In the genomic region with DNA sequence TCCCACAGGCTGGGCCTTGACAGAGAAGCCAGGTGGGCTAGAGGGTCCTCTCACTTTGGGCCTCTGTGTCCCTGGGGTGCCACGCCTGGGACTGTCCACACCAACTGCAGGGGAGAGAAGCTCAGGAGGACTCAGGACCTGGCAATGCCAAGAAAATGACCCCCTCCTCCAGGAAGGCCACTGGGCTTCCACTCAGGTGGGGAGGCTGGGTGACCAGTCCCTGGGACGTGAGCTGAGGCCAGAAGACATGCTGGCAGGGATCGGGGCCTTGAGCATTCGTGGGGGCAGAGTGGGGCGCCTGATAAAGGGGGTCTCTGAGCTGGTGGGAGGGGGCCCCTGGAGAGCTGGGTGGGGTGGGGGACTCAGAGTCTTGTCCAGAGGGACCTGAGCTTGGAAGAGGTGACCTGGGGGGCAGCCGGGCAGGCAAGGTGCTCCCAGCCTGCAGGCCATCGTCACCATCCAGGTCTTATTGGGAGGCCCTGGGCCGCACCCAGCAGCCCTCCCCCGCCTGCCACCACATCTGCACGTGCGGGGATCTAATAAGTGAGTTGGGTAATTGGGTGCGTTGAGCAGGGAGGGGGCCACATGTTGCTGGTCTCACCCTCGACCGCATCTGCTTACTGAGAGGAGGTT, we compare ENCODE assay signal across 20 cellular contexts. TPM values are rescaled to one million over a fixed set of nuclear protein-coding genes. Genes with fewer than 3 reads are reported as not detected.
A peak's percentile ranks its signal among the peaks of the same experiment; 100 is the strongest.
DNase-seq lines count a peak whose midpoint lies in the region; ATAC-seq, FAIRE-seq and TF ChIP-seq lines count a peak whose summit lies in the region.
"Had no signal": no experiment of that assay in that cellular context is flagged by ENCODE, and none has a peak within 500 bp of the region (broad histone marks: within the 10 kb centered on the region; RNA-seq: fewer than 3 reads in every experiment).

No MANE protein-coding gene starts in this region.

- ATAC-seq in activated naive CD8-positive, alpha-beta T cell treated with anti-CD3 and anti-CD28 coated beads, Interleukin-2, amount 50 U/mL, for 24 hours: no peak
- no peak for ATAC-seq in GM21619 (IDR thresholded peaks at IDR 0.05; ENCODE audit: unreplicated experiment)
- ATAC-seq: activated T-cell treated with anti-CD3 and anti-CD28 coated beads, Interleukin-2, amount 50 U/mL, for 4 hours; CD8-positive, alpha-beta T cell; heart right ventricle; PC-3; psoas muscle; stimulated activated naive CD8-positive, alpha-beta T cell treated with anti-CD3 and anti-CD28 coated beads, Interleukin-15, Interleukin-2, amounts not matched to agents 100 U/mL and 50 U/mL, for 24 hours had no signal

- H3K27ac Mint-ChIP-seq in progenitor cell of endocrine pancreas: peak overlapping the region; percentile 23
- no peak overlapping the region for H3K27ac Mint-ChIP-seq in activated naive CD8-positive, alpha-beta T cell treated with anti-CD3 and anti-CD28 coated beads, Interleukin-2, amount 50 U/mL, for 24 hours
- H3K27ac Mint-ChIP-seq: CD8-positive, alpha-beta T cell had no signal

- TF ChIP-seq POLR2A in NB4 (IDR thresholded peaks at IDR 0.05; ENCODE audit: extremely low read depth, insufficient read length): no peak

- intact Hi-C loops in kidney (cut with DNase I): no loop called here

- H3K4me3 Mint-ChIP-seq in progenitor cell of endocrine pancreas (ENCODE audit: low read depth): no peak overlapping the region
- no peak overlapping the region for H3K4me3 Mint-ChIP-seq in activated naive CD8-positive, alpha-beta T cell treated with anti-CD3 and anti-CD28 coated beads, Interleukin-2, amount 50 U/mL, for 24 hours
- H3K4me3 Mint-ChIP-seq: activated T-cell treated with anti-CD3 and anti-CD28 coated beads, Interleukin-2, amount 50 U/mL, for 4 hours; CD8-positive, alpha-beta T cell had no signal

- no peak for FAIRE-seq in kidney (lab: Jason Lieb, UNC)
- FAIRE-seq: keratinocyte had no signal

- H3K4me3 ChIP-seq in AG10803 (ENCODE audit: low read length) (no peak overlapping the region), NB4 (ENCODE audit: low read depth, low read length) (no peak overlapping the region), kidney (ENCODE audit: low read length in 2 of 2) (no peak overlapping the region)
- H3K4me3 ChIP-seq: heart right ventricle, psoas muscle, upper lobe of left lung had no signal

- no peak overlapping the region for H3K27ac ChIP-seq in kidney (ENCODE audit: low read depth in 2 of 2, low read length in 2 of 2)
- H3K27ac ChIP-seq: psoas muscle had no signal

- no peaks in the 10 kb centered on the region for H3K36me3 ChIP-seq in kidney (ENCODE audit: control insufficient read depth in 1 of 2, insufficient read depth in 2 of 2, low read length in 2 of 2)
- H3K36me3 ChIP-seq: heart right ventricle, upper lobe of left lung had no signal

- peaks cover 11% of the 10 kb centered on the region for H3K9me3 Mint-ChIP-seq in progenitor cell of endocrine pancreas (ENCODE audit: low read depth)
- peaks cover 16% of the 10 kb centered on the region for H3K9me3 Mint-ChIP-seq in activated naive CD8-positive, alpha-beta T cell treated with anti-CD3 and anti-CD28 coated beads, Interleukin-2, amount 50 U/mL, for 24 hours
- H3K9me3 Mint-ChIP-seq: activated T-cell treated with anti-CD3 and anti-CD28 coated beads, Interleukin-2, amount 50 U/mL, for 4 hours had no signal

- H3K9me3 ChIP-seq in kidney (ENCODE audit: control insufficient read depth in 1 of 2, low read length in 2 of 2): no peaks in the 10 kb centered on the region

- H3K27me3 Mint-ChIP-seq in progenitor cell of endocrine pancreas: peaks cover 8% of the 10 kb centered on the region
- no peaks in the 10 kb centered on the region for H3K27me3 Mint-ChIP-seq in activated naive CD8-positive, alpha-beta T cell treated with anti-CD3 and anti-CD28 coated beads, Interleukin-2, amount 50 U/mL, for 24 hours

- H3K4me1 Mint-ChIP-seq in progenitor cell of endocrine pancreas (ENCODE audit: low read depth): no peaks in the 10 kb centered on the region
- H3K4me1 Mint-ChIP-seq in activated naive CD8-positive, alpha-beta T cell treated with anti-CD3 and anti-CD28 coated beads, Interleukin-2, amount 50 U/mL, for 24 hours: no peaks in the 10 kb centered on the region

- H3K36me3 Mint-ChIP-seq in progenitor cell of endocrine pancreas (ENCODE audit: insufficient read depth): peaks cover 2% of the 10 kb centered on the region
- H3K36me3 Mint-ChIP-seq in activated naive CD8-positive, alpha-beta T cell treated with anti-CD3 and anti-CD28 coated beads, Interleukin-2, amount 50 U/mL, for 24 hours (ENCODE audit: low read depth): no peaks in the 10 kb centered on the region

- H3K9ac ChIP-seq in kidney (ENCODE audit: low read length in 2 of 2): no peak overlapping the region

- peak; percentile 47 for DNase-seq in AG10803 (ENCODE audit: low read depth)
- peak; percentile 71 for DNase-seq in NB4 (ENCODE audit: low read depth)
- peak; percentile 65 for DNase-seq in kidney
- DNase-seq in progenitor cell of endocrine pancreas (ENCODE audit: low spot score, unreplicated experiment): no peak
- no peak for DNase-seq in activated naive CD8-positive, alpha-beta T cell treated with anti-CD3 and anti-CD28 coated beads, Interleukin-2, amount 50 U/mL, for 24 hours
- DNase-seq in NK-92 treated with Interleukin-12 subunit alpha and Interleukin-12 subunit beta, amount 100 ng/mL, for 24 hours (lab: John Stamatoyannopoulos, UW): no peak
- DNase-seq in activated T-cell treated with anti-CD3 and anti-CD28 coated beads for 4 hours: no peak
- DNase-seq: activated CD4-positive, alpha-beta T cell treated with anti-CD3 and anti-CD28 coated beads for 1 hour; activated T-cell treated with anti-CD3 and anti-CD28 coated beads, Interleukin-2, amount 50 U/mL, for 4 hours; DMS79 treated with DMSO at 0.1 percent for 48 hours; KBM-7; NCI-H526 treated with DMSO at 0.1 percent for 48 hours; PC-3; stimulated activated naive CD8-positive, alpha-beta T cell treated with anti-CD3 and anti-CD28 coated beads, Interleukin-15, Interleukin-2, amounts not matched to agents 100 U/mL and 50 U/mL, for 24 hours had no signal

- H3K4me1 ChIP-seq in kidney (ENCODE audit: control insufficient read depth in 1 of 2, insufficient read depth in 1 of 2, low read depth in 1 of 2, low read length in 2 of 2): peaks cover 0 to 3% of the 10 kb centered on the region in 2 donors
- H3K4me1 ChIP-seq: psoas muscle had no signal

- TF ChIP-seq CTCF in AG10803 (conservative IDR thresholded peaks at IDR 0.05; ENCODE audit: low read length) (no peak), NB4 (IDR thresholded peaks at IDR 0.05; ENCODE audit: low read depth, low read length) (no peak), kidney (IDR thresholded peaks at IDR 0.05; ENCODE audit: borderline replicate concordance, extremely low read depth, insufficient read depth) (no peak), progenitor cell of endocrine pancreas (IDR thresholded peaks at IDR 0.05; ENCODE audit: unreplicated experiment) (no peak)

RNA-seq across cellular contexts. Expression of a gene that starts 15.2 kb away (rescaled TPM):
- 174 TPM for total RNA-seq in kidney
- 52.4 TPM for polyA plus RNA-seq in kidney (ENCODE audit: insufficient read depth, low read depth, low replicate concordance)
- 32.0 and 38.6 TPM in 2 replicates for total RNA-seq in progenitor cell of endocrine pancreas

Comparison
In these comparisons a context has a peak if more than half of its experiments do, and no peak if none do; other contexts are left out.
1. DNase-seq: peak in AG10803 (single experiment), NB4 (single experiment) and kidney (single experiment); none in progenitor cell of endocrine pancreas (single experiment), activated naive CD8-positive, alpha-beta T cell treated with anti-CD3 and anti-CD28 coated beads, Interleukin-2, amount 50 U/mL, for 24 hours (single experiment), NK-92 treated with Interleukin-12 subunit alpha and Interleukin-12 subunit beta, amount 100 ng/mL, for 24 hours (single experiment) and activated T-cell treated with anti-CD3 and anti-CD28 coated beads for 4 hours (single experiment).